ENCODE assay signal across 22 cellular contexts in genomic region chr3:178099885-178100284, GRCh38.
"Had no signal": no experiment of that assay in that cellular context is flagged by ENCODE, and none has a peak within 500 bp of the region (broad histone marks: within the 10 kb centered on the region; RNA-seq: fewer than 3 reads in every experiment).

No MANE protein-coding gene starts in this region.

- H3K27ac ChIP-seq: dorsolateral prefrontal cortex, epithelial cell of prostate, gastrocnemius medialis, lower lobe of right lung, ovary, psoas muscle, skin epidermis, thyroid gland had no signal

- ATAC-seq: esophagus mucosa; gastrocnemius medialis; left ventricle myocardium superior; lower lobe of right lung; natural killer cell; psoas muscle; right cardiac atrium; stimulated activated naive B cell treated with anti-CD40 and anti-IgM and Interleukin-4, amounts not matched to agents 10 μg/mL and 1 μg/mL and 100 μg/mL, for 72 hours; stimulated activated naive CD8-positive, alpha-beta T cell treated with anti-CD3 and anti-CD28 coated beads, Interleukin-15, amount 100 ng/mL, for 72 hours had no signal

- H3K36me3 ChIP-seq: gastrocnemius medialis, lower lobe of right lung, ovary, thyroid gland had no signal

- H3K27me3 ChIP-seq: dorsolateral prefrontal cortex, gastrocnemius medialis, thyroid gland had no signal

- H3K4me1 ChIP-seq: gastrocnemius medialis, lower lobe of right lung, psoas muscle, thyroid gland had no signal

- H3K9me3 ChIP-seq: gastrocnemius medialis, lower lobe of right lung, ovary, psoas muscle, thyroid gland had no signal

- DNase-seq: dorsolateral prefrontal cortex; effector CD4-positive, alpha-beta T cell; foreskin fibroblast; gastrocnemius medialis; head of caudate nucleus; left ventricle myocardium superior; lower lobe of right lung; natural killer cell; occipital lobe; ovary; posterior cingulate gyrus; psoas muscle; right cardiac atrium; stimulated activated CD4-positive, alpha-beta T cell treated with anti-CD3 and anti-CD28 coated beads, Interleukin-15, amount 100 ng/mL, for 24 hours; stimulated activated CD4-positive, alpha-beta T cell treated with anti-CD3 and anti-CD28 coated beads, Interleukin-2, amount 100 ng/mL, for 48 hours; stimulated activated naive B cell treated with anti-CD40 and anti-IgM and Interleukin-4, amounts not matched to agents 10 μg/mL and 1 μg/mL and 100 μg/mL, for 72 hours; stimulated activated naive CD8-positive, alpha-beta T cell treated with anti-CD3 and anti-CD28 coated beads, Interleukin-15, amount 100 ng/mL, for 72 hours; thyroid gland; trophoblast cell had no signal

- H3K4me3 ChIP-seq: dorsolateral prefrontal cortex, gastrocnemius medialis, lower lobe of right lung, ovary, psoas muscle, skin epidermis, thyroid gland had no signal
